In genomic region chr3:120741320-120741719, GRCh38 we compare ENCODE assay signal across 8 cellular contexts. TPM values are rescaled to one million over a fixed set of nuclear protein-coding genes. Genes with fewer than 3 reads are reported as not detected.
DNase-seq lines count a peak whose midpoint lies in the region; ATAC-seq and TF ChIP-seq lines count a peak whose summit lies in the region.

No MANE protein-coding gene starts in this region.

- TF ChIP-seq CTCF in choroid plexus epithelial cell (conservative IDR thresholded peaks at IDR 0.05; ENCODE audit: low read depth, low read length), result no peak
- TF ChIP-seq CTCF in nephron (IDR thresholded peaks at IDR 0.05; ENCODE audit: unreplicated experiment in 3 of 3), result no peak

- peaks cover 0 to 8% (median 2%) of the 10 kb centered on the region in 7 donors for H3K9me3 Mint-ChIP-seq in CD4-positive, CD25-positive, alpha-beta regulatory T cell
- H3K9me3 Mint-ChIP-seq in nephron, result peaks cover 17% of the 10 kb centered on the region

- no peaks in the 10 kb centered on the region for H3K9me3 ChIP-seq in CD4-positive, CD25-positive, alpha-beta regulatory T cell (ENCODE audit: control insufficient read depth in 2 of 2, low read length in 2 of 2)
- no peaks in the 10 kb centered on the region for H3K9me3 ChIP-seq in Karpas-422 (ENCODE audit: low read length)

- H3K79me2 ChIP-seq in Karpas-422 (ENCODE audit: low read length), result peaks cover 65% of the 10 kb centered on the region

- no peak overlapping the region for H2AFZ ChIP-seq in Karpas-422 (ENCODE audit: low read length)

- ATAC-seq in CD4-positive, CD25-positive, alpha-beta regulatory T cell (ENCODE audit: low read depth in 2 of 2), result no peak
- ATAC-seq in left lobe of liver, result no peak

- no peaks in the 10 kb centered on the region for H4K20me1 ChIP-seq in Karpas-422 (ENCODE audit: insufficient read depth, low read depth, low read length)

- peak overlapping the region; percentile 99 for H3K27ac ChIP-seq in CD4-positive, CD25-positive, alpha-beta regulatory T cell (ENCODE audit: insufficient read depth, low read length, poor library complexity, severe bottlenecking)
- peak overlapping the region; percentile 82 for H3K27ac ChIP-seq in Karpas-422 (ENCODE audit: low read length)

- H3K4me1 ChIP-seq in CD4-positive, CD25-positive, alpha-beta regulatory T cell (ENCODE audit: control insufficient read depth, insufficient read depth, low read length, poor library complexity, severe bottlenecking), result peaks cover 18% of the 10 kb centered on the region
- peaks cover 23% of the 10 kb centered on the region for H3K4me1 ChIP-seq in Karpas-422 (ENCODE audit: low read length)

- H3K4me3 ChIP-seq in CD4-positive, CD25-positive, alpha-beta regulatory T cell (ENCODE audit: low read depth, low read length), result peak overlapping the region; percentile 99
- H3K4me3 ChIP-seq in Karpas-422 (ENCODE audit: low read length) (peak overlapping the region; percentile 86), choroid plexus epithelial cell (ENCODE audit: low read depth, low read length) (peak overlapping the region; percentile 95)

- no peak for DNase-seq in CD4-positive, CD25-positive, alpha-beta regulatory T cell
- DNase-seq in Karpas-422 (peak; percentile 53), choroid plexus epithelial cell (ENCODE audit: low read depth) (no peak), NCI-H1105 (lab: John Stamatoyannopoulos, UW) (no peak), GM03348 (ENCODE audit: low spot score) (no peak), left lobe of liver (ENCODE audit: low spot score) (no peak), NCI-H1105 treated with DMSO at 0.1 percent for 48 hours (lab: John Stamatoyannopoulos, UW) (no peak)

- H3K4me2 ChIP-seq in Karpas-422 (ENCODE audit: low read depth, low read length, poor library complexity, severe bottlenecking), result peak overlapping the region; percentile 98

- peak overlapping the region in 2 of 3 donors; percentile 87 to 98 for H3K27ac Mint-ChIP-seq in CD4-positive, CD25-positive, alpha-beta regulatory T cell
- peak overlapping the region in 2 of 3 experiments; percentile 66 to 88 for H3K27ac Mint-ChIP-seq in nephron

- no peaks in the 10 kb centered on the region for H3K27me3 Mint-ChIP-seq in CD4-positive, CD25-positive, alpha-beta regulatory T cell
- no peaks in the 10 kb centered on the region for H3K27me3 Mint-ChIP-seq in nephron (ENCODE audit: low read depth)

- H3K27me3 ChIP-seq in CD4-positive, CD25-positive, alpha-beta regulatory T cell (ENCODE audit: control insufficient read depth, insufficient read depth, low read length), result no peaks in the 10 kb centered on the region
- H3K27me3 ChIP-seq in Karpas-422 (ENCODE audit: low read length), result no peaks in the 10 kb centered on the region

- no peaks in the 10 kb centered on the region for H3K9me2 ChIP-seq in Karpas-422 (replicated peaks; ENCODE audit: insufficient read depth, low read length)

- H3K9ac ChIP-seq in Karpas-422 (ENCODE audit: low read length), result peak overlapping the region; percentile 82

- peaks cover 3% of the 10 kb centered on the region for H3K36me3 Mint-ChIP-seq in CD4-positive, CD25-positive, alpha-beta regulatory T cell
- peaks cover 27% of the 10 kb centered on the region for H3K36me3 Mint-ChIP-seq in nephron (ENCODE audit: low read depth)

- H3K4me3 Mint-ChIP-seq in CD4-positive, CD25-positive, alpha-beta regulatory T cell, result peak overlapping the region; percentile 93 to 96 (median 94)
- H3K4me3 Mint-ChIP-seq in nephron, result peak overlapping the region; percentile 72 to 94 (median 94)

- H3K4me1 Mint-ChIP-seq in CD4-positive, CD25-positive, alpha-beta regulatory T cell, result peaks cover 20 to 51% (median 34%) of the 10 kb centered on the region in 4 donors
- H3K4me1 Mint-ChIP-seq in nephron, result peaks cover 29% of the 10 kb centered on the region

- H3K36me3 ChIP-seq in CD4-positive, CD25-positive, alpha-beta regulatory T cell (ENCODE audit: control insufficient read depth, insufficient read depth, low read length), result peaks cover 5% of the 10 kb centered on the region
- peaks cover 18% of the 10 kb centered on the region for H3K36me3 ChIP-seq in Karpas-422 (ENCODE audit: insufficient read depth, low read length)

RNA-seq across cellular contexts. Expression of gene RABL3, which starts 1.0 kb away (rescaled TPM):
- 16.3 TPM for total RNA-seq in CD4-positive, CD25-positive, alpha-beta regulatory T cell
- 10 to 100 TPM; 45.5 to 53.0 (median 48.8) TPM for polyA plus RNA-seq in CD4-positive, CD25-positive, alpha-beta regulatory T cell
- total RNA-seq in Karpas-422 (2014; rRNA removed; shearing (Covaris generic); ENCODE audit: low replicate concordance), result 15.2 and 19.2 TPM in 2 replicates
- total RNA-seq in left lobe of liver, result 13.7 TPM

RNA-seq across cellular contexts. Expression of gene GTF2E1, which starts 1.2 kb away (rescaled TPM):
- 14.7 TPM for total RNA-seq in CD4-positive, CD25-positive, alpha-beta regulatory T cell
- polyA plus RNA-seq in CD4-positive, CD25-positive, alpha-beta regulatory T cell, result 10 to 100 TPM; 16.6 to 23.1 (median 20.2) TPM
- 19.5 and 28.1 TPM in 2 replicates for total RNA-seq in Karpas-422 (2014; rRNA removed; shearing (Covaris generic); ENCODE audit: low replicate concordance)
- 7.1 TPM for total RNA-seq in left lobe of liver

RNA-seq across cellular contexts. Expression of gene HGD, which starts 59.3 kb away (rescaled TPM):
- total RNA-seq in CD4-positive, CD25-positive, alpha-beta regulatory T cell, result 4.7 TPM
- under 1 TPM in 1 of 4 donors, not detected in 3; 0.25 TPM for polyA plus RNA-seq in CD4-positive, CD25-positive, alpha-beta regulatory T cell
- not detected in 2 replicates for total RNA-seq in Karpas-422 (2014; rRNA removed; shearing (Covaris generic); ENCODE audit: low replicate concordance)
- total RNA-seq in left lobe of liver, result 510 TPM

Comparison
In these comparisons a context has a peak if more than half of its experiments do, and no peak if none do; other contexts are left out.
1. RNA of gene HGD, which starts 59.3 kb away (total RNA-seq): 510 TPM in left lobe of liver (single experiment); 4.7 TPM in CD4-positive, CD25-positive, alpha-beta regulatory T cell (single experiment) and not detected in Karpas-422; every median in the first group is over 10 times any median in the second.
2. Peak in every context shown above with its lines, with median percentiles within 50 percentile points of each other: H3K4me3 ChIP-seq.